ENCODE assay signal across 1 cellular context in the genomic region with DNA sequence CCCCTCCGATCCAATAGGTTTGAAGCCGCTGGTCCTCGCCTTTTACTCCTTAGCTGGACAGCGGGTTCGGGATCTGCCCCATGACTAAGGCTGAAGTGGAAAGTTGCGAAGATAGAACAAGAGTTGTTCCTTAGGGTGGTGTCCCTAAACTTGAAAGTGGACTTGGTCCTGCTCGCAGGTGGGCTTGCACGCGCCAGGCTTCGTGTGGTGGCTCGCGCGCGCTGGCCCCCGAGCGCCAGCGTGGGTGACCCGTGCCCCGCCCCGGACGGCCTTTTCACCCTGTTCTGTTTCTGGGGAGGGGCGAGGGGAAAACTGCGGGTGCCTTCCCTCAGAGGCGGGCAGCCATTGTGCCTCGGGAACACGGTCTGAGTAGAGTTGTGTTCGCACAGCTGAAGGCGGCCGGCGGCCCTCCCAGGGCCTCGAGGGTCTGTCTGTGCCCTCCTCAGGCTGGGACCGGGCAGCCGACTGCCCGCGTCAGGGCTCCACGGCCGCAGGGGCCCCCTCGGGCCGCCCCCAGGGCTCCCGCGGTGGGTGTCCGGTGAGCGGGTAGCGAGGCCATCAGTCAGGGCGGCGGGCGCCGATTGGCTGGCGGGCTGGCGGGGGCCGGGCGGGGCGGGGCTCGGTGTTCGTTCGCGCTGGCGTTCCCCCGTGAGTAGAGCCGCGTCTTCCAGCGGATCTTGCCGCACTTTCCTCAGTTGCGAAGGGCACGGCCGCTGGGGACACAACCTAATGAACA.
TF ChIP-seq lines count a peak whose summit lies in the region.

No MANE protein-coding gene starts in this region.

TF ChIP-seq in HEK293, 187 proteins besides CTCF, POLR2A, EP300 and RAD21 (continued from another document and continues in another):
- TF ChIP-seq, protein P1, sequence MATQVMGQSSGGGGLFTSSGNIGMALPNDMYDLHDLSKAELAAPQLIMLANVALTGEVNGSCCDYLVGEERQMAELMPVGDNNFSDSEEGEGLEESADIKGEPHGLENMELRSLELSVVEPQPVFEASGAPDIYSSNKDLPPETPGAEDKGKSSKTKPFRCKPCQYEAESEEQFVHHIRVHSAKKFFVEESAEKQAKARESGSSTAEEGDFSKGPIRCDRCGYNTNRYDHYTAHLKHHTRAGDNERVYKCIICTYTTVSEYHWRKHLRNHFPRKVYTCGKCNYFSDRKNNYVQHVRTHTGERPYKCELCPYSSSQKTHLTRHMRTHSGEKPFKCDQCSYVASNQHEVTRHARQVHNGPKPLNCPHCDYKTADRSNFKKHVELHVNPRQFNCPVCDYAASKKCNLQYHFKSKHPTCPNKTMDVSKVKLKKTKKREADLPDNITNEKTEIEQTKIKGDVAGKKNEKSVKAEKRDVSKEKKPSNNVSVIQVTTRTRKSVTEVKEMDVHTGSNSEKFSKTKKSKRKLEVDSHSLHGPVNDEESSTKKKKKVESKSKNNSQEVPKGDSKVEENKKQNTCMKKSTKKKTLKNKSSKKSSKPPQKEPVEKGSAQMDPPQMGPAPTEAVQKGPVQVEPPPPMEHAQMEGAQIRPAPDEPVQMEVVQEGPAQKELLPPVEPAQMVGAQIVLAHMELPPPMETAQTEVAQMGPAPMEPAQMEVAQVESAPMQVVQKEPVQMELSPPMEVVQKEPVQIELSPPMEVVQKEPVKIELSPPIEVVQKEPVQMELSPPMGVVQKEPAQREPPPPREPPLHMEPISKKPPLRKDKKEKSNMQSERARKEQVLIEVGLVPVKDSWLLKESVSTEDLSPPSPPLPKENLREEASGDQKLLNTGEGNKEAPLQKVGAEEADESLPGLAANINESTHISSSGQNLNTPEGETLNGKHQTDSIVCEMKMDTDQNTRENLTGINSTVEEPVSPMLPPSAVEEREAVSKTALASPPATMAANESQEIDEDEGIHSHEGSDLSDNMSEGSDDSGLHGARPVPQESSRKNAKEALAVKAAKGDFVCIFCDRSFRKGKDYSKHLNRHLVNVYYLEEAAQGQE (tag by site-specific recombination; IDR thresholded peaks at IDR 0.05) = peak; percentile 80
- TF ChIP-seq, protein P2, sequence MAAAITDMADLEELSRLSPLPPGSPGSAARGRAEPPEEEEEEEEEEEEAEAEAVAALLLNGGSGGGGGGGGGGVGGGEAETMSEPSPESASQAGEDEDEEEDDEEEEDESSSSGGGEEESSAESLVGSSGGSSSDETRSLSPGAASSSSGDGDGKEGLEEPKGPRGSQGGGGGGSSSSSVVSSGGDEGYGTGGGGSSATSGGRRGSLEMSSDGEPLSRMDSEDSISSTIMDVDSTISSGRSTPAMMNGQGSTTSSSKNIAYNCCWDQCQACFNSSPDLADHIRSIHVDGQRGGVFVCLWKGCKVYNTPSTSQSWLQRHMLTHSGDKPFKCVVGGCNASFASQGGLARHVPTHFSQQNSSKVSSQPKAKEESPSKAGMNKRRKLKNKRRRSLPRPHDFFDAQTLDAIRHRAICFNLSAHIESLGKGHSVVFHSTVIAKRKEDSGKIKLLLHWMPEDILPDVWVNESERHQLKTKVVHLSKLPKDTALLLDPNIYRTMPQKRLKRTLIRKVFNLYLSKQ (tag by site-specific recombination; IDR thresholded peaks at IDR 0.05; ENCODE audit: borderline replicate concordance) = no peak
- TF ChIP-seq GLIS1 (tag by site-specific recombination; IDR thresholded peaks at IDR 0.05) (peak; percentile 75), ZNF184 (tag by site-specific recombination; IDR thresholded peaks at IDR 0.05) (no peak), ZNF600 (tag by site-specific recombination; IDR thresholded peaks at IDR 0.05) (peak; percentile 31; the same call in 1 of the 2 replicates), SALL2 (tag by site-specific recombination; IDR thresholded peaks at IDR 0.05; ENCODE audit: borderline replicate concordance) (no peak), KLF8 (tag by site-specific recombination; IDR thresholded peaks at IDR 0.05) (no peak; the same call in 1 of the 2 replicates), SCRT2 (tag by site-specific recombination; IDR thresholded peaks at IDR 0.05) (no peak), KLF1 (tag by site-specific recombination; IDR thresholded peaks at IDR 0.05) (0 out of 2 replicates have a peak, but pooled peaks have one; percentile 33), ZNF426 (tag by site-specific recombination; IDR thresholded peaks at IDR 0.05) (no peak), ZSCAN23 (tag by site-specific recombination; IDR thresholded peaks at IDR 0.05) (no peak), ZNF549 (tag by site-specific recombination; IDR thresholded peaks at IDR 0.05) (no peak), ZNF747 (tag by site-specific recombination; IDR thresholded peaks at IDR 0.05) (no peak), ZBTB20 (tag by site-specific recombination; IDR thresholded peaks at IDR 0.05) (peak; percentile 56; the same call in 1 of the 2 replicates), ZNF76 (tag by site-specific recombination; IDR thresholded peaks at IDR 0.05; ENCODE audit: borderline replicate concordance, low read depth) (no peak), ZNF510 (tag by site-specific recombination; IDR thresholded peaks at IDR 0.05; ENCODE audit: insufficient replicate concordance) (no peak), OVOL3 (tag by site-specific recombination; IDR thresholded peaks at IDR 0.05) (no peak), ZNF48 (tag by site-specific recombination; IDR thresholded peaks at IDR 0.05) (no peak), HOXA7 (CRISPR knock-in tag; IDR thresholded peaks at IDR 0.05; ENCODE audit: borderline replicate concordance) (no peak), PRDM1 (tag by site-specific recombination; IDR thresholded peaks at IDR 0.05) (peak; percentile 47; the same call in 1 of the 2 replicates), ZNF521 (tag by site-specific recombination; IDR thresholded peaks at IDR 0.05) (no peak), ZNF114 (tag by site-specific recombination; IDR thresholded peaks at IDR 0.05) (no peak), ZFP37 (tag by site-specific recombination; IDR thresholded peaks at IDR 0.05) (no peak), ZFP41 (tag by site-specific recombination; IDR thresholded peaks at IDR 0.05; ENCODE audit: borderline replicate concordance) (no peak), ZNF2 (tag by site-specific recombination; IDR thresholded peaks at IDR 0.05) (no peak; the same call in 1 of the 2 replicates), ZBTB21 (tag by site-specific recombination; IDR thresholded peaks at IDR 0.05) (no peak), ZNF707 (tag by site-specific recombination; IDR thresholded peaks at IDR 0.05) (no peak), ZNF341 (tag by site-specific recombination; IDR thresholded peaks at IDR 0.05; ENCODE audit: low read depth) (no peak)
- TF ChIP-seq, protein P3, sequence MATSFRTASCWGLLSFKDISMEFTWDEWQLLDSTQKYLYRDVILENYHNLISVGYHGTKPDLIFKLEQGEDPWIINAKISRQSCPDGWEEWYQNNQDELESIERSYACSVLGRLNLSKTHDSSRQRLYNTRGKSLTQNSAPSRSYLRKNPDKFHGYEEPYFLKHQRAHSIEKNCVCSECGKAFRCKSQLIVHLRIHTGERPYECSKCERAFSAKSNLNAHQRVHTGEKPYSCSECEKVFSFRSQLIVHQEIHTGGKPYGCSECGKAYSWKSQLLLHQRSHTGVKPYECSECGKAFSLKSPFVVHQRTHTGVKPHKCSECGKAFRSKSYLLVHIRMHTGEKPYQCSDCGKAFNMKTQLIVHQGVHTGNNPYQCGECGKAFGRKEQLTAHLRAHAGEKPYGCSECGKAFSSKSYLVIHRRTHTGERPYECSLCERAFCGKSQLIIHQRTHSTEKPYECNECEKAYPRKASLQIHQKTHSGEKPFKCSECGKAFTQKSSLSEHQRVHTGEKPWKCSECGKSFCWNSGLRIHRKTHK (tag by site-specific recombination; IDR thresholded peaks at IDR 0.05) = no peak
- TF ChIP-seq, protein P4, sequence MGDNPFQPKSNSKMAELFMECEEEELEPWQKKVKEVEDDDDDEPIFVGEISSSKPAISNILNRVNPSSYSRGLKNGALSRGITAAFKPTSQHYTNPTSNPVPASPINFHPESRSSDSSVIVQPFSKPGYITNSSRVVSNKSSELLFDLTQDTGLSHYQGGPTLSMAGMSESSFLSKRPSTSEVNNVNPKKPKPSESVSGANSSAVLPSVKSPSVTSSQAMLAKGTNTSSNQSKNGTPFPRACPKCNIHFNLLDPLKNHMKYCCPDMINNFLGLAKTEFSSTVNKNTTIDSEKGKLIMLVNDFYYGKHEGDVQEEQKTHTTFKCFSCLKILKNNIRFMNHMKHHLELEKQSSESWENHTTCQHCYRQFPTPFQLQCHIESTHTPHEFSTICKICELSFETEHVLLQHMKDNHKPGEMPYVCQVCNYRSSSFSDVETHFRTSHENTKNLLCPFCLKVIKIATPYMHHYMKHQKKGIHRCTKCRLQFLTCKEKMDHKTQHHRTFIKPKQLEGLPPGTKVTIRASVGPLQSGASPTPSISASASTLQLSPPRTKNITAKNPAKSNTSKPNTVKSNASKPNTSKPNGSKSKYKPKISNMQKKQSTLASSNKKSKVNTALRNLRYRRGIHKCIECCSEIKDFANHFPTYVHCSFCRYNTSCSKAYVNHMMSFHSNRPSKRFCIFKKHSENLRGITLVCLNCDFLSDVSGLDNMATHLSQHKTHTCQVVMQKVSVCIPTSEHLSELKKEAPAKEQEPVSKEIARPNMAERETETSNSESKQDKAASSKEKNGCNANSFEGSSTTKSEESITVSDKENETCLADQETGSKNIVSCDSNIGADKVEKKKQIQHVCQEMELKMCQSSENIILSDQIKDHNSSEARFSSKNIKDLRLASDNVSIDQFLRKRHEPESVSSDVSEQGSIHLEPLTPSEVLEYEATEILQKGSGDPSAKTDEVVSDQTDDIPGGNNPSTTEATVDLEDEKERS (tag by site-specific recombination; IDR thresholded peaks at IDR 0.05) = no peak
- TF ChIP-seq, protein P5, sequence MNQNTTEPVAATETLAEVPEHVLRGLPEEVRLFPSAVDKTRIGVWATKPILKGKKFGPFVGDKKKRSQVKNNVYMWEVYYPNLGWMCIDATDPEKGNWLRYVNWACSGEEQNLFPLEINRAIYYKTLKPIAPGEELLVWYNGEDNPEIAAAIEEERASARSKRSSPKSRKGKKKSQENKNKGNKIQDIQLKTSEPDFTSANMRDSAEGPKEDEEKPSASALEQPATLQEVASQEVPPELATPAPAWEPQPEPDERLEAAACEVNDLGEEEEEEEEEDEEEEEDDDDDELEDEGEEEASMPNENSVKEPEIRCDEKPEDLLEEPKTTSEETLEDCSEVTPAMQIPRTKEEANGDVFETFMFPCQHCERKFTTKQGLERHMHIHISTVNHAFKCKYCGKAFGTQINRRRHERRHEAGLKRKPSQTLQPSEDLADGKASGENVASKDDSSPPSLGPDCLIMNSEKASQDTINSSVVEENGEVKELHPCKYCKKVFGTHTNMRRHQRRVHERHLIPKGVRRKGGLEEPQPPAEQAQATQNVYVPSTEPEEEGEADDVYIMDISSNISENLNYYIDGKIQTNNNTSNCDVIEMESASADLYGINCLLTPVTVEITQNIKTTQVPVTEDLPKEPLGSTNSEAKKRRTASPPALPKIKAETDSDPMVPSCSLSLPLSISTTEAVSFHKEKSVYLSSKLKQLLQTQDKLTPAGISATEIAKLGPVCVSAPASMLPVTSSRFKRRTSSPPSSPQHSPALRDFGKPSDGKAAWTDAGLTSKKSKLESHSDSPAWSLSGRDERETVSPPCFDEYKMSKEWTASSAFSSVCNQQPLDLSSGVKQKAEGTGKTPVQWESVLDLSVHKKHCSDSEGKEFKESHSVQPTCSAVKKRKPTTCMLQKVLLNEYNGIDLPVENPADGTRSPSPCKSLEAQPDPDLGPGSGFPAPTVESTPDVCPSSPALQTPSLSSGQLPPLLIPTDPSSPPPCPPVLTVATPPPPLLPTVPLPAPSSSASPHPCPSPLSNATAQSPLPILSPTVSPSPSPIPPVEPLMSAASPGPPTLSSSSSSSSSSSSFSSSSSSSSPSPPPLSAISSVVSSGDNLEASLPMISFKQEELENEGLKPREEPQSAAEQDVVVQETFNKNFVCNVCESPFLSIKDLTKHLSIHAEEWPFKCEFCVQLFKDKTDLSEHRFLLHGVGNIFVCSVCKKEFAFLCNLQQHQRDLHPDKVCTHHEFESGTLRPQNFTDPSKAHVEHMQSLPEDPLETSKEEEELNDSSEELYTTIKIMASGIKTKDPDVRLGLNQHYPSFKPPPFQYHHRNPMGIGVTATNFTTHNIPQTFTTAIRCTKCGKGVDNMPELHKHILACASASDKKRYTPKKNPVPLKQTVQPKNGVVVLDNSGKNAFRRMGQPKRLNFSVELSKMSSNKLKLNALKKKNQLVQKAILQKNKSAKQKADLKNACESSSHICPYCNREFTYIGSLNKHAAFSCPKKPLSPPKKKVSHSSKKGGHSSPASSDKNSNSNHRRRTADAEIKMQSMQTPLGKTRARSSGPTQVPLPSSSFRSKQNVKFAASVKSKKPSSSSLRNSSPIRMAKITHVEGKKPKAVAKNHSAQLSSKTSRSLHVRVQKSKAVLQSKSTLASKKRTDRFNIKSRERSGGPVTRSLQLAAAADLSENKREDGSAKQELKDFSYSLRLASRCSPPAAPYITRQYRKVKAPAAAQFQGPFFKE (tag by site-specific recombination; IDR thresholded peaks at IDR 0.05; ENCODE audit: borderline replicate concordance) = no peak
- TF ChIP-seq, protein P6, sequence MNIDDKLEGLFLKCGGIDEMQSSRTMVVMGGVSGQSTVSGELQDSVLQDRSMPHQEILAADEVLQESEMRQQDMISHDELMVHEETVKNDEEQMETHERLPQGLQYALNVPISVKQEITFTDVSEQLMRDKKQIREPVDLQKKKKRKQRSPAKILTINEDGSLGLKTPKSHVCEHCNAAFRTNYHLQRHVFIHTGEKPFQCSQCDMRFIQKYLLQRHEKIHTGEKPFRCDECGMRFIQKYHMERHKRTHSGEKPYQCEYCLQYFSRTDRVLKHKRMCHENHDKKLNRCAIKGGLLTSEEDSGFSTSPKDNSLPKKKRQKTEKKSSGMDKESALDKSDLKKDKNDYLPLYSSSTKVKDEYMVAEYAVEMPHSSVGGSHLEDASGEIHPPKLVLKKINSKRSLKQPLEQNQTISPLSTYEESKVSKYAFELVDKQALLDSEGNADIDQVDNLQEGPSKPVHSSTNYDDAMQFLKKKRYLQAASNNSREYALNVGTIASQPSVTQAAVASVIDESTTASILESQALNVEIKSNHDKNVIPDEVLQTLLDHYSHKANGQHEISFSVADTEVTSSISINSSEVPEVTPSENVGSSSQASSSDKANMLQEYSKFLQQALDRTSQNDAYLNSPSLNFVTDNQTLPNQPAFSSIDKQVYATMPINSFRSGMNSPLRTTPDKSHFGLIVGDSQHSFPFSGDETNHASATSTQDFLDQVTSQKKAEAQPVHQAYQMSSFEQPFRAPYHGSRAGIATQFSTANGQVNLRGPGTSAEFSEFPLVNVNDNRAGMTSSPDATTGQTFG (tag by site-specific recombination; IDR thresholded peaks at IDR 0.05; ENCODE audit: borderline replicate concordance) = no peak
- TF ChIP-seq, protein P7, sequence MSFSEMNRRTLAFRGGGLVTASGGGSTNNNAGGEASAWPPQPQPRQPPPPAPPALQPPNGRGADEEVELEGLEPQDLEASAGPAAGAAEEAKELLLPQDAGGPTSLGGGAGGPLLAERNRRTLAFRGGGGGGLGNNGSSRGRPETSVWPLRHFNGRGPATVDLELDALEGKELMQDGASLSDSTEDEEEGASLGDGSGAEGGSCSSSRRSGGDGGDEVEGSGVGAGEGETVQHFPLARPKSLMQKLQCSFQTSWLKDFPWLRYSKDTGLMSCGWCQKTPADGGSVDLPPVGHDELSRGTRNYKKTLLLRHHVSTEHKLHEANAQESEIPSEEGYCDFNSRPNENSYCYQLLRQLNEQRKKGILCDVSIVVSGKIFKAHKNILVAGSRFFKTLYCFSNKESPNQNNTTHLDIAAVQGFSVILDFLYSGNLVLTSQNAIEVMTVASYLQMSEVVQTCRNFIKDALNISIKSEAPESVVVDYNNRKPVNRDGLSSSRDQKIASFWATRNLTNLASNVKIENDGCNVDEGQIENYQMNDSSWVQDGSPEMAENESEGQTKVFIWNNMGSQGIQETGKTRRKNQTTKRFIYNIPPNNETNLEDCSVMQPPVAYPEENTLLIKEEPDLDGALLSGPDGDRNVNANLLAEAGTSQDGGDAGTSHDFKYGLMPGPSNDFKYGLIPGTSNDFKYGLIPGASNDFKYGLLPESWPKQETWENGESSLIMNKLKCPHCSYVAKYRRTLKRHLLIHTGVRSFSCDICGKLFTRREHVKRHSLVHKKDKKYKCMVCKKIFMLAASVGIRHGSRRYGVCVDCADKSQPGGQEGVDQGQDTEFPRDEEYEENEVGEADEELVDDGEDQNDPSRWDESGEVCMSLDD (tag by site-specific recombination; IDR thresholded peaks at IDR 0.05) = peak; percentile 55; the same call in 1 of the 2 replicates
